2 cellular contexts compared by ENCODE assay signal in the genomic region with DNA sequence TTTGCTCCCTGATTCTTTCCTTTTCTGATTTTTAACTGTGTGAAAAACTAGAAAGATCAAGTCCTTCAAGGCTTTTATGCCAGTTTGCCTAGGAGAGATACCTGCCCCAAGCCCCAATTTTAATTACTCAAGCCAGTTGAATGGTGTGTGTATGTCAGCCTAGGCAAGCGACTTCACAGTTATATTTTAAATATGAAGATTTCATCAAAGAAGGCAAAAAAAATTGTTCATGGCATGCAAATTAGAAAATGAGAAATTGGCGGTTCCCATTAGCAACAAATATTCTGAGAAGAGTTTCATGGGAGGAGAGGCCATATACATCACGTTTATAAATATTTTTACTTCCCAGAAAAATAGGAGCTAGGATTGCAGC.
TF ChIP-seq lines count a peak whose summit lies in the region.

No MANE protein-coding gene starts in this region.

TF ChIP-seq in GM23338, 12 proteins besides CTCF, POLR2A, EP300 and RAD21 (continues in another document):
- TF ChIP-seq POLR2AphosphoS5 (IDR thresholded peaks at IDR 0.05; ENCODE audit: low read depth) = no peak
- no peak for TF ChIP-seq JUNB (IDR thresholded peaks at IDR 0.05; ENCODE audit: unreplicated experiment)
- TF ChIP-seq EZH2phosphoT487 (IDR thresholded peaks at IDR 0.05; ENCODE audit: unreplicated experiment) = no peak
- TF ChIP-seq, protein P1, sequence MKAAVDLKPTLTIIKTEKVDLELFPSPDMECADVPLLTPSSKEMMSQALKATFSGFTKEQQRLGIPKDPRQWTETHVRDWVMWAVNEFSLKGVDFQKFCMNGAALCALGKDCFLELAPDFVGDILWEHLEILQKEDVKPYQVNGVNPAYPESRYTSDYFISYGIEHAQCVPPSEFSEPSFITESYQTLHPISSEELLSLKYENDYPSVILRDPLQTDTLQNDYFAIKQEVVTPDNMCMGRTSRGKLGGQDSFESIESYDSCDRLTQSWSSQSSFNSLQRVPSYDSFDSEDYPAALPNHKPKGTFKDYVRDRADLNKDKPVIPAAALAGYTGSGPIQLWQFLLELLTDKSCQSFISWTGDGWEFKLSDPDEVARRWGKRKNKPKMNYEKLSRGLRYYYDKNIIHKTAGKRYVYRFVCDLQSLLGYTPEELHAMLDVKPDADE (IDR thresholded peaks at IDR 0.05) = no peak
- no peak for TF ChIP-seq ZNF331 (CRISPR knock-in tag; IDR thresholded peaks at IDR 0.05; ENCODE audit: low read depth)
- no peak for TF ChIP-seq STAT1 (IDR thresholded peaks at IDR 0.05; ENCODE audit: unreplicated experiment)
- TF ChIP-seq, protein P2, sequence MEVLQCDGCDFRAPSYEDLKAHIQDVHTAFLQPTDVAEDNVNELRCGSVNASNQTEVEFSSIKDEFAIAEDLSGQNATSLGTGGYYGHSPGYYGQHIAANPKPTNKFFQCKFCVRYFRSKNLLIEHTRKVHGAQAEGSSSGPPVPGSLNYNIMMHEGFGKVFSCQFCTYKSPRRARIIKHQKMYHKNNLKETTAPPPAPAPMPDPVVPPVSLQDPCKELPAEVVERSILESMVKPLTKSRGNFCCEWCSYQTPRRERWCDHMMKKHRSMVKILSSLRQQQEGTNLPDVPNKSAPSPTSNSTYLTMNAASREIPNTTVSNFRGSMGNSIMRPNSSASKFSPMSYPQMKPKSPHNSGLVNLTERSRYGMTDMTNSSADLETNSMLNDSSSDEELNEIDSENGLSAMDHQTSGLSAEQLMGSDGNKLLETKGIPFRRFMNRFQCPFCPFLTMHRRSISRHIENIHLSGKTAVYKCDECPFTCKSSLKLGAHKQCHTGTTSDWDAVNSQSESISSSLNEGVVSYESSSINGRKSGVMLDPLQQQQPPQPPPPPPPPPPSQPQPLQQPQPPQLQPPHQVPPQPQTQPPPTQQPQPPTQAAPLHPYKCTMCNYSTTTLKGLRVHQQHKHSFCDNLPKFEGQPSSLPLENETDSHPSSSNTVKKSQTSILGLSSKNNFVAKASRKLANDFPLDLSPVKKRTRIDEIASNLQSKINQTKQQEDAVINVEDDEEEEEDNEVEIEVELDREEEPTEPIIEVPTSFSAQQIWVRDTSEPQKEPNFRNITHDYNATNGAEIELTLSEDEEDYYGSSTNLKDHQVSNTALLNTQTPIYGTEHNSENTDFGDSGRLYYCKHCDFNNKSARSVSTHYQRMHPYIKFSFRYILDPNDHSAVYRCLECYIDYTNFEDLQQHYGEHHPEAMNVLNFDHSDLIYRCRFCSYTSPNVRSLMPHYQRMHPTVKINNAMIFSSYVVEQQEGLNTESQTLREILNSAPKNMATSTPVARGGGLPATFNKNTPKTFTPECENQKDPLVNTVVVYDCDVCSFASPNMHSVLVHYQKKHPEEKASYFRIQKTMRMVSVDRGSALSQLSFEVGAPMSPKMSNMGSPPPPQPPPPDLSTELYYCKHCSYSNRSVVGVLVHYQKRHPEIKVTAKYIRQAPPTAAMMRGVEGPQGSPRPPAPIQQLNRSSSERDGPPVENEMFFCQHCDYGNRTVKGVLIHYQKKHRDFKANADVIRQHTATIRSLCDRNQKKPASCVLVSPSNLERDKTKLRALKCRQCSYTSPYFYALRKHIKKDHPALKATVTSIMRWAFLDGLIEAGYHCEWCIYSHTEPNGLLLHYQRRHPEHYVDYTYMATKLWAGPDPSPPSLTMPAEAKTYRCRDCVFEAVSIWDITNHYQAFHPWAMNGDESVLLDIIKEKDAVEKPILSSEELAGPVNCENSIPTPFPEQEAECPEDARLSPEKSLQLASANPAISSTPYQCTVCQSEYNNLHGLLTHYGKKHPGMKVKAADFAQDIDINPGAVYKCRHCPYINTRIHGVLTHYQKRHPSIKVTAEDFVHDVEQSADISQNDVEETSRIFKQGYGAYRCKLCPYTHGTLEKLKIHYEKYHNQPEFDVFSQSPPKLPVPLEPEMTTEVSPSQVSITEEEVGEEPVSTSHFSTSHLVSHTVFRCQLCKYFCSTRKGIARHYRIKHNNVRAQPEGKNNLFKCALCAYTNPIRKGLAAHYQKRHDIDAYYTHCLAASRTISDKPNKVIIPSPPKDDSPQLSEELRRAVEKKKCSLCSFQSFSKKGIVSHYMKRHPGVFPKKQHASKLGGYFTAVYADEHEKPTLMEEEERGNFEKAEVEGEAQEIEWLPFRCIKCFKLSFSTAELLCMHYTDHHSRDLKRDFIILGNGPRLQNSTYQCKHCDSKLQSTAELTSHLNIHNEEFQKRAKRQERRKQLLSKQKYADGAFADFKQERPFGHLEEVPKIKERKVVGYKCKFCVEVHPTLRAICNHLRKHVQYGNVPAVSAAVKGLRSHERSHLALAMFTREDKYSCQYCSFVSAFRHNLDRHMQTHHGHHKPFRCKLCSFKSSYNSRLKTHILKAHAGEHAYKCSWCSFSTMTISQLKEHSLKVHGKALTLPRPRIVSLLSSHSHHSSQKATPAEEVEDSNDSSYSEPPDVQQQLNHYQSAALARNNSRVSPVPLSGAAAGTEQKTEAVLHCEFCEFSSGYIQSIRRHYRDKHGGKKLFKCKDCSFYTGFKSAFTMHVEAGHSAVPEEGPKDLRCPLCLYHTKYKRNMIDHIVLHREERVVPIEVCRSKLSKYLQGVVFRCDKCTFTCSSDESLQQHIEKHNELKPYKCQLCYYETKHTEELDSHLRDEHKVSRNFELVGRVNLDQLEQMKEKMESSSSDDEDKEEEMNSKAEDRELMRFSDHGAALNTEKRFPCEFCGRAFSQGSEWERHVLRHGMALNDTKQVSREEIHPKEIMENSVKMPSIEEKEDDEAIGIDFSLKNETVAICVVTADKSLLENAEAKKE (CRISPR knock-in tag; IDR thresholded peaks at IDR 0.05) = no peak
- TF ChIP-seq EZH2 (IDR thresholded peaks at IDR 0.05; ENCODE audit: low read depth, unreplicated experiment) = no peak
- TF ChIP-seq, protein P3, sequence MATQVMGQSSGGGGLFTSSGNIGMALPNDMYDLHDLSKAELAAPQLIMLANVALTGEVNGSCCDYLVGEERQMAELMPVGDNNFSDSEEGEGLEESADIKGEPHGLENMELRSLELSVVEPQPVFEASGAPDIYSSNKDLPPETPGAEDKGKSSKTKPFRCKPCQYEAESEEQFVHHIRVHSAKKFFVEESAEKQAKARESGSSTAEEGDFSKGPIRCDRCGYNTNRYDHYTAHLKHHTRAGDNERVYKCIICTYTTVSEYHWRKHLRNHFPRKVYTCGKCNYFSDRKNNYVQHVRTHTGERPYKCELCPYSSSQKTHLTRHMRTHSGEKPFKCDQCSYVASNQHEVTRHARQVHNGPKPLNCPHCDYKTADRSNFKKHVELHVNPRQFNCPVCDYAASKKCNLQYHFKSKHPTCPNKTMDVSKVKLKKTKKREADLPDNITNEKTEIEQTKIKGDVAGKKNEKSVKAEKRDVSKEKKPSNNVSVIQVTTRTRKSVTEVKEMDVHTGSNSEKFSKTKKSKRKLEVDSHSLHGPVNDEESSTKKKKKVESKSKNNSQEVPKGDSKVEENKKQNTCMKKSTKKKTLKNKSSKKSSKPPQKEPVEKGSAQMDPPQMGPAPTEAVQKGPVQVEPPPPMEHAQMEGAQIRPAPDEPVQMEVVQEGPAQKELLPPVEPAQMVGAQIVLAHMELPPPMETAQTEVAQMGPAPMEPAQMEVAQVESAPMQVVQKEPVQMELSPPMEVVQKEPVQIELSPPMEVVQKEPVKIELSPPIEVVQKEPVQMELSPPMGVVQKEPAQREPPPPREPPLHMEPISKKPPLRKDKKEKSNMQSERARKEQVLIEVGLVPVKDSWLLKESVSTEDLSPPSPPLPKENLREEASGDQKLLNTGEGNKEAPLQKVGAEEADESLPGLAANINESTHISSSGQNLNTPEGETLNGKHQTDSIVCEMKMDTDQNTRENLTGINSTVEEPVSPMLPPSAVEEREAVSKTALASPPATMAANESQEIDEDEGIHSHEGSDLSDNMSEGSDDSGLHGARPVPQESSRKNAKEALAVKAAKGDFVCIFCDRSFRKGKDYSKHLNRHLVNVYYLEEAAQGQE (IDR thresholded peaks at IDR 0.05; ENCODE audit: unreplicated experiment) = no peak
- TF ChIP-seq ZNF114 (CRISPR knock-in tag; IDR thresholded peaks at IDR 0.05) = no peak

TF ChIP-seq in K562, 482 proteins besides CTCF, POLR2A, EP300 and RAD21 (continues in another document):
- TF ChIP-seq ZNF655 (CRISPR knock-in tag; IDR thresholded peaks at IDR 0.05) (no peak), SMAD1 (IDR thresholded peaks at IDR 0.05; ENCODE audit: low read depth, low read length, partially characterized antibody) (no peak), ZNF436 (CRISPR knock-in tag; IDR thresholded peaks at IDR 0.05) (no peak), ZNF449 (CRISPR knock-in tag; IDR thresholded peaks at IDR 0.05) (no peak), NBN (IDR thresholded peaks at IDR 0.05; ENCODE audit: low read depth) (no peak), ZNF384 (IDR thresholded peaks at IDR 0.05; ENCODE audit: low read depth, low read length) (no peak)
- TF ChIP-seq, protein P4, sequence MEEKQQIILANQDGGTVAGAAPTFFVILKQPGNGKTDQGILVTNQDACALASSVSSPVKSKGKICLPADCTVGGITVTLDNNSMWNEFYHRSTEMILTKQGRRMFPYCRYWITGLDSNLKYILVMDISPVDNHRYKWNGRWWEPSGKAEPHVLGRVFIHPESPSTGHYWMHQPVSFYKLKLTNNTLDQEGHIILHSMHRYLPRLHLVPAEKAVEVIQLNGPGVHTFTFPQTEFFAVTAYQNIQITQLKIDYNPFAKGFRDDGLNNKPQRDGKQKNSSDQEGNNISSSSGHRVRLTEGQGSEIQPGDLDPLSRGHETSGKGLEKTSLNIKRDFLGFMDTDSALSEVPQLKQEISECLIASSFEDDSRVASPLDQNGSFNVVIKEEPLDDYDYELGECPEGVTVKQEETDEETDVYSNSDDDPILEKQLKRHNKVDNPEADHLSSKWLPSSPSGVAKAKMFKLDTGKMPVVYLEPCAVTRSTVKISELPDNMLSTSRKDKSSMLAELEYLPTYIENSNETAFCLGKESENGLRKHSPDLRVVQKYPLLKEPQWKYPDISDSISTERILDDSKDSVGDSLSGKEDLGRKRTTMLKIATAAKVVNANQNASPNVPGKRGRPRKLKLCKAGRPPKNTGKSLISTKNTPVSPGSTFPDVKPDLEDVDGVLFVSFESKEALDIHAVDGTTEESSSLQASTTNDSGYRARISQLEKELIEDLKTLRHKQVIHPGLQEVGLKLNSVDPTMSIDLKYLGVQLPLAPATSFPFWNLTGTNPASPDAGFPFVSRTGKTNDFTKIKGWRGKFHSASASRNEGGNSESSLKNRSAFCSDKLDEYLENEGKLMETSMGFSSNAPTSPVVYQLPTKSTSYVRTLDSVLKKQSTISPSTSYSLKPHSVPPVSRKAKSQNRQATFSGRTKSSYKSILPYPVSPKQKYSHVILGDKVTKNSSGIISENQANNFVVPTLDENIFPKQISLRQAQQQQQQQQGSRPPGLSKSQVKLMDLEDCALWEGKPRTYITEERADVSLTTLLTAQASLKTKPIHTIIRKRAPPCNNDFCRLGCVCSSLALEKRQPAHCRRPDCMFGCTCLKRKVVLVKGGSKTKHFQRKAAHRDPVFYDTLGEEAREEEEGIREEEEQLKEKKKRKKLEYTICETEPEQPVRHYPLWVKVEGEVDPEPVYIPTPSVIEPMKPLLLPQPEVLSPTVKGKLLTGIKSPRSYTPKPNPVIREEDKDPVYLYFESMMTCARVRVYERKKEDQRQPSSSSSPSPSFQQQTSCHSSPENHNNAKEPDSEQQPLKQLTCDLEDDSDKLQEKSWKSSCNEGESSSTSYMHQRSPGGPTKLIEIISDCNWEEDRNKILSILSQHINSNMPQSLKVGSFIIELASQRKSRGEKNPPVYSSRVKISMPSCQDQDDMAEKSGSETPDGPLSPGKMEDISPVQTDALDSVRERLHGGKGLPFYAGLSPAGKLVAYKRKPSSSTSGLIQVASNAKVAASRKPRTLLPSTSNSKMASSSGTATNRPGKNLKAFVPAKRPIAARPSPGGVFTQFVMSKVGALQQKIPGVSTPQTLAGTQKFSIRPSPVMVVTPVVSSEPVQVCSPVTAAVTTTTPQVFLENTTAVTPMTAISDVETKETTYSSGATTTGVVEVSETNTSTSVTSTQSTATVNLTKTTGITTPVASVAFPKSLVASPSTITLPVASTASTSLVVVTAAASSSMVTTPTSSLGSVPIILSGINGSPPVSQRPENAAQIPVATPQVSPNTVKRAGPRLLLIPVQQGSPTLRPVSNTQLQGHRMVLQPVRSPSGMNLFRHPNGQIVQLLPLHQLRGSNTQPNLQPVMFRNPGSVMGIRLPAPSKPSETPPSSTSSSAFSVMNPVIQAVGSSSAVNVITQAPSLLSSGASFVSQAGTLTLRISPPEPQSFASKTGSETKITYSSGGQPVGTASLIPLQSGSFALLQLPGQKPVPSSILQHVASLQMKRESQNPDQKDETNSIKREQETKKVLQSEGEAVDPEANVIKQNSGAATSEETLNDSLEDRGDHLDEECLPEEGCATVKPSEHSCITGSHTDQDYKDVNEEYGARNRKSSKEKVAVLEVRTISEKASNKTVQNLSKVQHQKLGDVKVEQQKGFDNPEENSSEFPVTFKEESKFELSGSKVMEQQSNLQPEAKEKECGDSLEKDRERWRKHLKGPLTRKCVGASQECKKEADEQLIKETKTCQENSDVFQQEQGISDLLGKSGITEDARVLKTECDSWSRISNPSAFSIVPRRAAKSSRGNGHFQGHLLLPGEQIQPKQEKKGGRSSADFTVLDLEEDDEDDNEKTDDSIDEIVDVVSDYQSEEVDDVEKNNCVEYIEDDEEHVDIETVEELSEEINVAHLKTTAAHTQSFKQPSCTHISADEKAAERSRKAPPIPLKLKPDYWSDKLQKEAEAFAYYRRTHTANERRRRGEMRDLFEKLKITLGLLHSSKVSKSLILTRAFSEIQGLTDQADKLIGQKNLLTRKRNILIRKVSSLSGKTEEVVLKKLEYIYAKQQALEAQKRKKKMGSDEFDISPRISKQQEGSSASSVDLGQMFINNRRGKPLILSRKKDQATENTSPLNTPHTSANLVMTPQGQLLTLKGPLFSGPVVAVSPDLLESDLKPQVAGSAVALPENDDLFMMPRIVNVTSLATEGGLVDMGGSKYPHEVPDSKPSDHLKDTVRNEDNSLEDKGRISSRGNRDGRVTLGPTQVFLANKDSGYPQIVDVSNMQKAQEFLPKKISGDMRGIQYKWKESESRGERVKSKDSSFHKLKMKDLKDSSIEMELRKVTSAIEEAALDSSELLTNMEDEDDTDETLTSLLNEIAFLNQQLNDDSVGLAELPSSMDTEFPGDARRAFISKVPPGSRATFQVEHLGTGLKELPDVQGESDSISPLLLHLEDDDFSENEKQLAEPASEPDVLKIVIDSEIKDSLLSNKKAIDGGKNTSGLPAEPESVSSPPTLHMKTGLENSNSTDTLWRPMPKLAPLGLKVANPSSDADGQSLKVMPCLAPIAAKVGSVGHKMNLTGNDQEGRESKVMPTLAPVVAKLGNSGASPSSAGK (IDR thresholded peaks at IDR 0.05) = no peak
